24 cellular contexts compared by ENCODE assay signal in genomic region chr4:133474511-133474910, GRCh38.
"Had no signal": no experiment of that assay in that cellular context is flagged by ENCODE, and none has a peak within 500 bp of the region (broad histone marks: within the 10 kb centered on the region; RNA-seq: fewer than 3 reads in every experiment).

No MANE protein-coding gene starts in this region.

- H3K9me3 Mint-ChIP-seq: endodermal cell, memory B cell, type B pancreatic cell had no signal

- H3K4me3 ChIP-seq: dorsolateral prefrontal cortex, gastrocnemius medialis, lung, prostate gland, sigmoid colon, testis, tibial artery had no signal

- H3K4me1 Mint-ChIP-seq: memory B cell; naive thymus-derived CD4-positive, alpha-beta T cell; stimulated activated effector memory CD8-positive, alpha-beta T cell treated with anti-CD3 and anti-CD28 coated beads, Interleukin-12 subunit alpha, Interleukin-12 subunit beta, amount 100 ng/mL, for 72 hours had no signal

- H3K36me3 ChIP-seq: gastrocnemius medialis, prostate gland, sigmoid colon, tibial artery had no signal

- ATAC-seq: esophagus mucosa; gastrocnemius medialis; left lobe of liver; naive thymus-derived CD4-positive, alpha-beta T cell; right cardiac atrium; stimulated activated effector memory CD8-positive, alpha-beta T cell treated with anti-CD3 and anti-CD28 coated beads, Interleukin-12 subunit alpha, Interleukin-12 subunit beta, amount 100 ng/mL, for 72 hours; stimulated activated naive CD8-positive, alpha-beta T cell treated with anti-CD3 and anti-CD28 coated beads, Interleukin-15, Interleukin-2, amounts not matched to agents 100 U/mL and 50 U/mL, for 24 hours had no signal

- DNase-seq: dorsolateral prefrontal cortex; effector CD4-positive, alpha-beta T cell; endodermal cell; foreskin fibroblast; gastrocnemius medialis; head of caudate nucleus; midbrain; naive thymus-derived CD4-positive, alpha-beta T cell; right cardiac atrium; sigmoid colon; stimulated activated CD4-positive, alpha-beta T cell treated with anti-CD3 and anti-CD28 coated beads, Interleukin-2, amount 100 ng/mL, for 24 hours; stimulated activated CD4-positive, alpha-beta T cell treated with anti-CD3 and anti-CD28 coated beads, Interleukin-4, amount 100 ng/mL, for 24 hours; stimulated activated naive CD8-positive, alpha-beta T cell treated with anti-CD3 and anti-CD28 coated beads, Interleukin-15, Interleukin-2, amounts not matched to agents 100 U/mL and 50 U/mL, for 24 hours; substantia nigra; testis; tibial artery had no signal

- H3K27ac ChIP-seq: dorsolateral prefrontal cortex, epithelial cell of prostate, gastrocnemius medialis, prostate gland, sigmoid colon, testis, tibial artery had no signal

- H3K27me3 Mint-ChIP-seq: memory B cell; naive thymus-derived CD4-positive, alpha-beta T cell; type B pancreatic cell had no signal

- H3K4me3 Mint-ChIP-seq: endodermal cell; memory B cell; naive thymus-derived CD4-positive, alpha-beta T cell; stimulated activated effector memory CD8-positive, alpha-beta T cell treated with anti-CD3 and anti-CD28 coated beads, Interleukin-12 subunit alpha, Interleukin-12 subunit beta, amount 100 ng/mL, for 72 hours; type B pancreatic cell had no signal

- H3K27me3 ChIP-seq: dorsolateral prefrontal cortex, gastrocnemius medialis, sigmoid colon, testis, tibial artery had no signal

- H3K36me3 Mint-ChIP-seq: memory B cell; naive thymus-derived CD4-positive, alpha-beta T cell; stimulated activated effector memory CD8-positive, alpha-beta T cell treated with anti-CD3 and anti-CD28 coated beads, Interleukin-12 subunit alpha, Interleukin-12 subunit beta, amount 100 ng/mL, for 72 hours; type B pancreatic cell had no signal

- H3K4me1 ChIP-seq: gastrocnemius medialis, prostate gland, sigmoid colon, testis, tibial artery had no signal

- H3K9me3 ChIP-seq: gastrocnemius medialis, prostate gland, sigmoid colon, testis, tibial artery had no signal

- H3K27ac Mint-ChIP-seq: endodermal cell; memory B cell; naive thymus-derived CD4-positive, alpha-beta T cell; stimulated activated effector memory CD8-positive, alpha-beta T cell treated with anti-CD3 and anti-CD28 coated beads, Interleukin-12 subunit alpha, Interleukin-12 subunit beta, amount 100 ng/mL, for 72 hours; type B pancreatic cell had no signal
